In the genomic region with DNA sequence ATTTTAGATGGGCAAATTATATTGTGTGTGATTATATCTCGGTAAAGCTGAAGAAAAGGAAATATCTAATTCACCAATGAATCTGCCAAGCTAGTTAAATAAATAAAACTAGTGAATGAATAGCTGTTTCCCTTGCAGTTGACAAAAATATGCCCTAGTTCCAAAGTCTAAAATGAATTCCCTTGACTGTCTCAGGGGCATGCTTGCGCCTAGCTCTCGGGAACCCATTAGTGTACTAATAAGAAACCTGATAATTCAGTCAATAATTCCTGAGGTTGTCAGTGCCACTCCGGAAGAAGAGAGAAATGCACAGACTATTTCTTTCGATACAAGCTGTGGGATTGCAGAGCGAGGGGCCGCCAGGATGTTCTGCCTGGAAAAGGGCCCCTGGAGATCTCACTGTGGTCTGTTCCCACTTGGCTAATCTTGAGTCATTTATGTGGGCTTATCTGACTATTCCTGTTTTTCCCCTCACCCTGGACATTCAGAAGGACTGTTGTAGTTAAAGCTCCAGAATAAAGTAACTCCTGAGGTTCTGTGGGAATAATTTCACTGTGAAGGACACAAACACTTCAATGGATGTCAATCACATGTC, we compare ENCODE assay signal across 25 cellular contexts.
"Had no signal": no experiment of that assay in that cellular context is flagged by ENCODE, and none has a peak within 500 bp of the region (broad histone marks: within the 10 kb centered on the region; RNA-seq: fewer than 3 reads in every experiment).

No MANE protein-coding gene starts in this region.

- H3K27me3 Mint-ChIP-seq: activated B cell treated with CpG ODN at 0.5 μM for 24 hours had no signal

- H3K27ac Mint-ChIP-seq: activated B cell treated with CpG ODN at 0.5 μM for 24 hours; activated CD4-positive, alpha-beta T cell treated with anti-CD3 and anti-CD28 coated beads, Interleukin-2, amount 10 ng/mL, durations not matched to agents 24 days and 14 days; activated CD8-positive, alpha-beta T cell treated with anti-CD3 and anti-CD28 coated beads, Interleukin-2, amount 10 ng/mL, durations not matched to agents 7 days and 5 days; activated naive CD4-positive, alpha-beta T cell treated with anti-CD3 and anti-CD28 coated beads, Interleukin-2, amount 50 U/mL, for 72 hours; activated T-cell treated with anti-CD3 and anti-CD28 coated beads, Interleukin-2, amount 50 U/mL, for 72 hours; natural killer cell treated with Interleukin-12 subunit alpha and Interleukin-12 subunit beta and Interleukin-15 and Interleukin-18, amount 100 ng/mL, for 72 hours; stimulated activated effector memory CD8-positive, alpha-beta T cell treated with anti-CD3 and anti-CD28 coated beads, Interleukin-12 subunit alpha, Interleukin-12 subunit beta, amount 100 ng/mL, for 72 hours had no signal

- FAIRE-seq: TTC549 had no signal

- DNase-seq: activated B cell treated with CpG ODN at 0.5 μM for 24 hours; activated CD4-positive, alpha-beta T cell treated with anti-CD3 and anti-CD28 coated beads, Interleukin-2, amount 10 ng/mL, durations not matched to agents 24 days and 14 days; activated CD8-positive, alpha-beta memory T cell treated with anti-CD3 and anti-CD28 coated beads, Interleukin-2, amount 50 U/mL, for 4 hours; activated CD8-positive, alpha-beta T cell treated with anti-CD3 and anti-CD28 coated beads, Interleukin-2, amount 10 ng/mL, durations not matched to agents 7 days and 5 days; activated gamma-delta T cell; activated T-cell treated with anti-CD3 and anti-CD28 coated beads, Interleukin-2, amount 50 U/mL, for 72 hours; amygdala; body of pancreas; cortex of kidney; effector CD4-positive, alpha-beta T cell; foreskin melanocyte; heart left ventricle; left colon; mammary epithelial cell; nucleus accumbens; sigmoid colon; stimulated activated CD4-positive, alpha-beta T cell treated with anti-CD3 and anti-CD28 coated beads, Interleukin-12 subunit alpha, Interleukin-12 subunit beta, amount 100 ng/mL, for 4 hours; SW 1271 had no signal

- H3K4me3 Mint-ChIP-seq: activated B cell treated with CpG ODN at 0.5 μM for 24 hours; activated CD4-positive, alpha-beta T cell treated with anti-CD3 and anti-CD28 coated beads, Interleukin-2, amount 10 ng/mL, durations not matched to agents 24 days and 14 days; activated CD8-positive, alpha-beta T cell treated with anti-CD3 and anti-CD28 coated beads, Interleukin-2, amount 10 ng/mL, durations not matched to agents 7 days and 5 days; activated T-cell treated with anti-CD3 and anti-CD28 coated beads, Interleukin-2, amount 50 U/mL, for 72 hours; central memory CD8-positive, alpha-beta T cell; natural killer cell treated with Interleukin-12 subunit alpha and Interleukin-12 subunit beta and Interleukin-15 and Interleukin-18, amount 100 ng/mL, for 72 hours; stimulated activated effector memory CD8-positive, alpha-beta T cell treated with anti-CD3 and anti-CD28 coated beads, Interleukin-12 subunit alpha, Interleukin-12 subunit beta, amount 100 ng/mL, for 72 hours had no signal

- H3K27me3 ChIP-seq: body of pancreas, heart left ventricle, sigmoid colon had no signal

- H3K9me3 ChIP-seq: body of pancreas, prostate gland, sigmoid colon, thoracic aorta had no signal

- H3K9me3 Mint-ChIP-seq: activated CD4-positive, alpha-beta T cell treated with anti-CD3 and anti-CD28 coated beads, Interleukin-2, amount 10 ng/mL, durations not matched to agents 24 days and 14 days; activated naive CD4-positive, alpha-beta T cell treated with anti-CD3 and anti-CD28 coated beads, Interleukin-2, amount 50 U/mL, for 72 hours; activated T-cell treated with anti-CD3 and anti-CD28 coated beads, Interleukin-2, amount 50 U/mL, for 72 hours; central memory CD8-positive, alpha-beta T cell; natural killer cell treated with Interleukin-12 subunit alpha and Interleukin-12 subunit beta and Interleukin-15 and Interleukin-18, amount 100 ng/mL, for 72 hours; stimulated activated effector memory CD8-positive, alpha-beta T cell treated with anti-CD3 and anti-CD28 coated beads, Interleukin-12 subunit alpha, Interleukin-12 subunit beta, amount 100 ng/mL, for 72 hours had no signal

- H3K4me3 ChIP-seq: body of pancreas, heart left ventricle, prostate gland, sigmoid colon, thoracic aorta had no signal

- H3K36me3 ChIP-seq: heart left ventricle, prostate gland, sigmoid colon, thoracic aorta had no signal

- H3K36me3 Mint-ChIP-seq: activated naive CD4-positive, alpha-beta T cell treated with anti-CD3 and anti-CD28 coated beads, Interleukin-2, amount 50 U/mL, for 72 hours; natural killer cell treated with Interleukin-12 subunit alpha and Interleukin-12 subunit beta and Interleukin-15 and Interleukin-18, amount 100 ng/mL, for 72 hours; stimulated activated effector memory CD8-positive, alpha-beta T cell treated with anti-CD3 and anti-CD28 coated beads, Interleukin-12 subunit alpha, Interleukin-12 subunit beta, amount 100 ng/mL, for 72 hours had no signal

- H3K4me1 Mint-ChIP-seq: activated B cell treated with CpG ODN at 0.5 μM for 24 hours; activated CD4-positive, alpha-beta T cell treated with anti-CD3 and anti-CD28 coated beads, Interleukin-2, amount 10 ng/mL, durations not matched to agents 24 days and 14 days; central memory CD8-positive, alpha-beta T cell; stimulated activated effector memory CD8-positive, alpha-beta T cell treated with anti-CD3 and anti-CD28 coated beads, Interleukin-12 subunit alpha, Interleukin-12 subunit beta, amount 100 ng/mL, for 72 hours had no signal

- H3K27ac ChIP-seq: body of pancreas, heart left ventricle, prostate gland, sigmoid colon, thoracic aorta had no signal

- H3K4me1 ChIP-seq: prostate gland, sigmoid colon had no signal

- ATAC-seq: activated CD8-positive, alpha-beta T cell treated with anti-CD3 and anti-CD28 coated beads, Interleukin-2, amount 10 ng/mL, durations not matched to agents 7 days and 5 days; activated naive CD4-positive, alpha-beta T cell treated with anti-CD3 and anti-CD28 coated beads, Interleukin-2, amount 50 U/mL, for 72 hours; activated T-cell treated with anti-CD3 and anti-CD28 coated beads, Interleukin-2, amount 50 U/mL, for 72 hours; body of pancreas; heart left ventricle; left colon; natural killer cell treated with Interleukin-12 subunit alpha and Interleukin-12 subunit beta and Interleukin-15 and Interleukin-18, amount 100 ng/mL, for 72 hours; stimulated activated effector memory CD8-positive, alpha-beta T cell treated with anti-CD3 and anti-CD28 coated beads, Interleukin-12 subunit alpha, Interleukin-12 subunit beta, amount 100 ng/mL, for 72 hours had no signal
